In genomic region chr2:30926606-30927005, GRCh38 we compare ENCODE assay signal across 5 cellular contexts.
"Had no signal": no experiment of that assay in that cellular context is flagged by ENCODE, and none has a peak within 500 bp of the region (broad histone marks: within the 10 kb centered on the region; RNA-seq: fewer than 3 reads in every experiment).

No MANE protein-coding gene starts in this region.

- H3K9me3 Mint-ChIP-seq: GM23338, H9, IgD-negative memory B cell had no signal

- DNase-seq: H9, HCEC 1CT, KBM-7 had no signal

- H3K27ac Mint-ChIP-seq: GM23338, H9, IgD-negative memory B cell had no signal

- H3K4me3 ChIP-seq: GM23338 had no signal

- H3K36me3 Mint-ChIP-seq: IgD-negative memory B cell had no signal

- H3K4me3 Mint-ChIP-seq: GM23338, H9, IgD-negative memory B cell had no signal

- H3K4me1 Mint-ChIP-seq: IgD-negative memory B cell had no signal

- ATAC-seq: GM23338 had no signal

- H3K27me3 Mint-ChIP-seq: IgD-negative memory B cell had no signal
